Comparison of ENCODE assay signal across 10 cellular contexts in the genomic region with DNA sequence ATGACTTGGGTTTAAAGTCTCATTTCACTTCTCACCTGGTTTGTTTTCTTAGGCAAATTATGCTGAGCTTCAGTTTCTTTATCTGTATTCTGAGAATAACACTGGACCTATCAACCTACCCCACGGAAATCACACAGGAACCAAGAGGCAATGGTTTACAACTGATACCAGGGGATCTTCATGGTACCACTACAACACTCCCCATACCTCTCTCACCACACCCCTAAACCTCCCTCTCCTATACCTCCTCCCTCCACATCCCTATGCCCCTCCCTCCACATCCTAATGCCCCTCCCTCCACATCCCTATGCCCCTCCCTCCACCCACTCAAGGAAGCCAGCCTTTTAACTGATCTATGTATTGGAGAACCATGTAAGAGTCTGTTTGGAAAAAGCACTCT. TPM values are rescaled to one million over a fixed set of nuclear protein-coding genes. Genes with fewer than 3 reads are reported as not detected.
DNase-seq lines count a peak whose midpoint lies in the region; ATAC-seq and TF ChIP-seq lines count a peak whose summit lies in the region.
"Had no signal": no experiment of that assay in that cellular context is flagged by ENCODE, and none has a peak within 500 bp of the region (broad histone marks: within the 10 kb centered on the region; RNA-seq: fewer than 3 reads in every experiment).

No MANE protein-coding gene starts in this region.

- H2BK15ac ChIP-seq in neuronal stem cell (ENCODE audit: low read length): no peak overlapping the region

- H4K91ac ChIP-seq in neuronal stem cell (ENCODE audit: low read depth, low read length, poor library complexity): no peak overlapping the region

- no peak overlapping the region for H2AK5ac ChIP-seq in neuronal stem cell (ENCODE audit: low read depth, low read length)

- H3K4me3 ChIP-seq in epithelial cell of esophagus (ENCODE audit: low read length) (no peak overlapping the region), neuronal stem cell (ENCODE audit: low read length in 2 of 2) (no peak overlapping the region)
- H3K4me3 ChIP-seq: right atrium auricular region had no signal

- DNase-seq in DMS53 (lab: John Stamatoyannopoulos, UW) (peak; percentile 21), DMS53 treated with DMSO at 0.1 percent for 48 hours (lab: John Stamatoyannopoulos, UW; ENCODE audit: unreplicated experiment) (no peak), epithelial cell of esophagus (ENCODE audit: low read depth) (peak; percentile 8), mucosa of gallbladder (ENCODE audit: low spot score) (no peak), neuronal stem cell (ENCODE audit: low spot score) (no peak), kidney tubule cell (ENCODE audit: low spot score) (no peak)
- DNase-seq: SW 1271 had no signal

- H3K79me1 ChIP-seq in neuronal stem cell (ENCODE audit: low read depth, low read length): no peaks in the 10 kb centered on the region

- ATAC-seq in GM21576 (IDR thresholded peaks at IDR 0.05; ENCODE audit: unreplicated experiment) (peak; percentile 50), HG03457 (IDR thresholded peaks at IDR 0.05; ENCODE audit: unreplicated experiment) (peak; percentile 54)

- no peak overlapping the region for H3K23ac ChIP-seq in neuronal stem cell (ENCODE audit: low read depth, low read length, poor library complexity)

- no peak overlapping the region for H2BK12ac ChIP-seq in neuronal stem cell (ENCODE audit: low read length)

- peaks cover 25 to 94% of the 10 kb centered on the region in 2 donors for H3K36me3 ChIP-seq in neuronal stem cell (replicated peaks in 1 of 2; ENCODE audit: control insufficient read depth in 2 of 2, insufficient read depth in 2 of 2, low read length in 2 of 2)

- H2BK5ac ChIP-seq in neuronal stem cell (ENCODE audit: low read length): no peak overlapping the region

- no peak overlapping the region for H3K4me2 ChIP-seq in neuronal stem cell (ENCODE audit: insufficient read depth, low read length, poor library complexity, severe bottlenecking)

- H3K27ac ChIP-seq in neuronal stem cell (replicated peaks; ENCODE audit: low read length): no peak overlapping the region
- H3K27ac ChIP-seq: right atrium auricular region had no signal

- no peak overlapping the region for H3K9ac ChIP-seq in neuronal stem cell (ENCODE audit: low read depth, low read length, poor library complexity)

- H2BK120ac ChIP-seq in neuronal stem cell (ENCODE audit: low read depth, low read length): no peak overlapping the region

- H3K9me3 ChIP-seq in neuronal stem cell (replicated peaks in 1 of 2; ENCODE audit: control insufficient read depth in 2 of 2, insufficient read depth in 1 of 2, low read depth in 1 of 2, low read length in 2 of 2): no peaks in the 10 kb centered on the region
- H3K9me3 ChIP-seq: right atrium auricular region had no signal

- no peak overlapping the region for H3K18ac ChIP-seq in neuronal stem cell (ENCODE audit: low read length)

- no peaks in the 10 kb centered on the region for H3K27me3 ChIP-seq in neuronal stem cell (ENCODE audit: control insufficient read depth in 3 of 3, insufficient read depth in 3 of 3, low read depth in 1 of 3, low read length in 3 of 3)
- H3K27me3 ChIP-seq: right atrium auricular region had no signal

- no peaks in the 10 kb centered on the region for H3K4me1 ChIP-seq in neuronal stem cell (ENCODE audit: control insufficient read depth in 2 of 2, insufficient read depth in 1 of 2, low read depth in 1 of 2, low read length in 2 of 2)

- no CpG with 5 or more reads among the region's 1 CpG for WGBS in neuronal stem cell (ENCODE audit: extremely low coverage in 2 of 2, insufficient read length in 2 of 2, insufficient replicate concordance in 1 of 2), 2 donors

- H4K8ac ChIP-seq in neuronal stem cell (ENCODE audit: low read depth, low read length): no peak overlapping the region

- no peak for TF ChIP-seq CTCF in epithelial cell of esophagus (IDR thresholded peaks at IDR 0.05; ENCODE audit: insufficient read depth, low read depth, low read length, missing control alignments)

- H3K4ac ChIP-seq in neuronal stem cell (ENCODE audit: low read length): no peak overlapping the region

- H3K14ac ChIP-seq in neuronal stem cell (ENCODE audit: low read length): no peak overlapping the region

- no peak overlapping the region for H2AFZ ChIP-seq in neuronal stem cell (ENCODE audit: low read length)

RNA-seq across cellular contexts. Expression of gene FAM204A, which starts 9.9 kb away (rescaled TPM):
- total RNA-seq in mucosa of gallbladder: 45.1 TPM
- polyA plus RNA-seq in neuronal stem cell (2013, experiment 1 of 2): 81.5 TPM
- 83.8 TPM for polyA plus RNA-seq in neuronal stem cell (2013, experiment 2 of 2)

Comparison
In these comparisons a context has a peak if more than half of its experiments do, and no peak if none do; other contexts are left out.
1. DNase-seq: peak in DMS53 (single experiment) and epithelial cell of esophagus (single experiment); none in DMS53 treated with DMSO at 0.1 percent for 48 hours (single experiment), mucosa of gallbladder (single experiment), neuronal stem cell (single experiment) and kidney tubule cell (single experiment).